Comparison of ENCODE assay signal across 5 cellular contexts in genomic region chr2:106061971-106062370, GRCh38.
"Had no signal": no experiment of that assay in that cellular context is flagged by ENCODE, and none has a peak within 500 bp of the region (broad histone marks: within the 10 kb centered on the region; RNA-seq: fewer than 3 reads in every experiment).

No MANE protein-coding gene starts in this region.

- H3K9me3 Mint-ChIP-seq: GM23338, H9, IgD-negative memory B cell had no signal

- ATAC-seq: GM23338, HepG2 had no signal

- H3K27ac Mint-ChIP-seq: GM23338, H9 had no signal

- H2AFZ ChIP-seq: GM23338 had no signal

- DNase-seq: H9, HCEC 1CT had no signal

- H3K4me3 ChIP-seq: GM23338 had no signal

- H3K4me3 Mint-ChIP-seq: GM23338, H9, IgD-negative memory B cell had no signal

- H3K4me2 ChIP-seq: GM23338 had no signal
